ENCODE assay signal across 1 cellular context in the genomic region with DNA sequence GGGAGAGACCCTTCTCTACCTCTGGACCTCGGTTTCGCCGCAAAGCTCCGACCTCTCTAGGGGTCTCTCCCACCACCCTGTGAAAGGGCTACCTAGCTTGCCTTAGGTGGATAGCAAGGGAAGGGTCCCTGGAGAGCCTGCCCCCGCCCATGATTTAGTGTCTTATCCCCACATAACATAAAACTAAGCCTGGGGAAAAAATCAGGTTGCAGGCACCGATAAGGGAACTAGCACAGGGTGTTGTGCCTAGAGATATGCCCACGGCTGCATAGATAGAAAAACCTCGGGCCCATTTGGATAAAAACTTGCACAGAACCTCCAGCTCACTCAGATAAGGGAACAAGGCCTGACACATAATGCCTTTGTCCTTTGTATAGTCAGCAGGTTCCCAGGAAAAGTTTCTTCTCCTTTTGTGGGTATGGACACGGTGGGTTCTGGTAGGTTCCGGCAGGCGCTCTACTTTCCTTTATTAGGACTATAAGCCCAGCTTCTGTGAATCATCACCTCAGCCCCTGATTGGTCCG.
A peak's percentile ranks its signal among the peaks of the same experiment; 100 is the strongest.
TF ChIP-seq lines count a peak whose summit lies in the region.

No MANE protein-coding gene starts in this region.

TF ChIP-seq in K562, 482 proteins besides CTCF, POLR2A, EP300 and RAD21 (continued from another document and continues in another):
- TF ChIP-seq CHAMP1 (IDR thresholded peaks at IDR 0.05): peak; percentile 94
- TF ChIP-seq ZNF668 (CRISPR knock-in tag; IDR thresholded peaks at IDR 0.05): no peak
- TF ChIP-seq ZNF639 (CRISPR knock-in tag; conservative IDR thresholded peaks at IDR 0.05 in 1 of 2, IDR thresholded peaks at IDR 0.05 in 1 of 2): peak in 1 of 2 experiments; percentile 94; a peak in 2 of 4 replicates
- TF ChIP-seq, protein P1, sequence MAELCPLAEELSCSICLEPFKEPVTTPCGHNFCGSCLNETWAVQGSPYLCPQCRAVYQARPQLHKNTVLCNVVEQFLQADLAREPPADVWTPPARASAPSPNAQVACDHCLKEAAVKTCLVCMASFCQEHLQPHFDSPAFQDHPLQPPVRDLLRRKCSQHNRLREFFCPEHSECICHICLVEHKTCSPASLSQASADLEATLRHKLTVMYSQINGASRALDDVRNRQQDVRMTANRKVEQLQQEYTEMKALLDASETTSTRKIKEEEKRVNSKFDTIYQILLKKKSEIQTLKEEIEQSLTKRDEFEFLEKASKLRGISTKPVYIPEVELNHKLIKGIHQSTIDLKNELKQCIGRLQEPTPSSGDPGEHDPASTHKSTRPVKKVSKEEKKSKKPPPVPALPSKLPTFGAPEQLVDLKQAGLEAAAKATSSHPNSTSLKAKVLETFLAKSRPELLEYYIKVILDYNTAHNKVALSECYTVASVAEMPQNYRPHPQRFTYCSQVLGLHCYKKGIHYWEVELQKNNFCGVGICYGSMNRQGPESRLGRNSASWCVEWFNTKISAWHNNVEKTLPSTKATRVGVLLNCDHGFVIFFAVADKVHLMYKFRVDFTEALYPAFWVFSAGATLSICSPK (IDR thresholded peaks at IDR 0.05; ENCODE audit: borderline replicate concordance): no peak
- peak; percentile 98 for TF ChIP-seq KDM1A (IDR thresholded peaks at IDR 0.05)
- peak in 1 of 2 experiments; percentile 11; a peak in 2 of 4 replicates for TF ChIP-seq MLLT1 (IDR thresholded peaks at IDR 0.05)
- peak; percentile 96 for TF ChIP-seq PHB2 (IDR thresholded peaks at IDR 0.05; ENCODE audit: low read depth)
- TF ChIP-seq, protein P2, sequence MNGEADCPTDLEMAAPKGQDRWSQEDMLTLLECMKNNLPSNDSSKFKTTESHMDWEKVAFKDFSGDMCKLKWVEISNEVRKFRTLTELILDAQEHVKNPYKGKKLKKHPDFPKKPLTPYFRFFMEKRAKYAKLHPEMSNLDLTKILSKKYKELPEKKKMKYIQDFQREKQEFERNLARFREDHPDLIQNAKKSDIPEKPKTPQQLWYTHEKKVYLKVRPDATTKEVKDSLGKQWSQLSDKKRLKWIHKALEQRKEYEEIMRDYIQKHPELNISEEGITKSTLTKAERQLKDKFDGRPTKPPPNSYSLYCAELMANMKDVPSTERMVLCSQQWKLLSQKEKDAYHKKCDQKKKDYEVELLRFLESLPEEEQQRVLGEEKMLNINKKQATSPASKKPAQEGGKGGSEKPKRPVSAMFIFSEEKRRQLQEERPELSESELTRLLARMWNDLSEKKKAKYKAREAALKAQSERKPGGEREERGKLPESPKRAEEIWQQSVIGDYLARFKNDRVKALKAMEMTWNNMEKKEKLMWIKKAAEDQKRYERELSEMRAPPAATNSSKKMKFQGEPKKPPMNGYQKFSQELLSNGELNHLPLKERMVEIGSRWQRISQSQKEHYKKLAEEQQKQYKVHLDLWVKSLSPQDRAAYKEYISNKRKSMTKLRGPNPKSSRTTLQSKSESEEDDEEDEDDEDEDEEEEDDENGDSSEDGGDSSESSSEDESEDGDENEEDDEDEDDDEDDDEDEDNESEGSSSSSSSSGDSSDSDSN (IDR thresholded peaks at IDR 0.05; ENCODE audit: borderline replicate concordance in 1 of 2, low read depth in 2 of 2, low read length in 2 of 2): no peak
- TF ChIP-seq MYBL2 (IDR thresholded peaks at IDR 0.05; ENCODE audit: low read depth): no peak
- TF ChIP-seq MYBL2 (CRISPR knock-in tag; IDR thresholded peaks at IDR 0.05; ENCODE audit: borderline replicate concordance): no peak
- peak; percentile 55; the same call in 1 of the 2 replicates for TF ChIP-seq CREB3 (tag; conservative IDR thresholded peaks at IDR 0.05; ENCODE audit: low read depth)
- TF ChIP-seq PYGO2 (tag; IDR thresholded peaks at IDR 0.05): peak; percentile 86
- TF ChIP-seq RBFOX2 (IDR thresholded peaks at IDR 0.05; ENCODE audit: low read depth, low read length): no peak
- 0 out of 2 replicates have a peak, but pooled peaks have one; percentile 19 for TF ChIP-seq NR4A1 (CRISPR knock-in tag; IDR thresholded peaks at IDR 0.05)
- TF ChIP-seq NR4A1 (tag; IDR thresholded peaks at IDR 0.05): peak; percentile 90
- TF ChIP-seq TEAD1 (CRISPR knock-in tag; IDR thresholded peaks at IDR 0.05): peak in 1 of 2 experiments; percentile 72; a peak in 2 of 4 replicates
- no peak for TF ChIP-seq TFE3 (CRISPR knock-in tag; IDR thresholded peaks at IDR 0.05)
- no peak for TF ChIP-seq PHF20 (IDR thresholded peaks at IDR 0.05; ENCODE audit: partially characterized antibody)
- no peak for TF ChIP-seq RNF2 (IDR thresholded peaks at IDR 0.05)
- TF ChIP-seq TAF9B (IDR thresholded peaks at IDR 0.05; ENCODE audit: partially characterized antibody): peak; percentile 6
- no peak for TF ChIP-seq MCM3 (IDR thresholded peaks at IDR 0.05)
- TF ChIP-seq RBM25 (IDR thresholded peaks at IDR 0.05; ENCODE audit: low read depth, low read length, severe bottlenecking): peak; percentile 85
- no peak for TF ChIP-seq IRF1 (CRISPR knock-in tag; IDR thresholded peaks at IDR 0.05; ENCODE audit: borderline replicate concordance)
- TF ChIP-seq KLF1 (tag; IDR thresholded peaks at IDR 0.05): no peak
- TF ChIP-seq, protein P3, sequence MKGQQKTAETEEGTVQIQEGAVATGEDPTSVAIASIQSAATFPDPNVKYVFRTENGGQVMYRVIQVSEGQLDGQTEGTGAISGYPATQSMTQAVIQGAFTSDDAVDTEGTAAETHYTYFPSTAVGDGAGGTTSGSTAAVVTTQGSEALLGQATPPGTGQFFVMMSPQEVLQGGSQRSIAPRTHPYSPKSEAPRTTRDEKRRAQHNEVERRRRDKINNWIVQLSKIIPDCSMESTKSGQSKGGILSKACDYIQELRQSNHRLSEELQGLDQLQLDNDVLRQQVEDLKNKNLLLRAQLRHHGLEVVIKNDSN (CRISPR knock-in tag; IDR thresholded peaks at IDR 0.05): no peak
- no peak for TF ChIP-seq ZKSCAN3 (CRISPR knock-in tag; IDR thresholded peaks at IDR 0.05)
- no peak for TF ChIP-seq GTF2E2 (tag; IDR thresholded peaks at IDR 0.05)
- TF ChIP-seq NFRKB (IDR thresholded peaks at IDR 0.05; ENCODE audit: low read depth): no peak
- TF ChIP-seq, protein P4, sequence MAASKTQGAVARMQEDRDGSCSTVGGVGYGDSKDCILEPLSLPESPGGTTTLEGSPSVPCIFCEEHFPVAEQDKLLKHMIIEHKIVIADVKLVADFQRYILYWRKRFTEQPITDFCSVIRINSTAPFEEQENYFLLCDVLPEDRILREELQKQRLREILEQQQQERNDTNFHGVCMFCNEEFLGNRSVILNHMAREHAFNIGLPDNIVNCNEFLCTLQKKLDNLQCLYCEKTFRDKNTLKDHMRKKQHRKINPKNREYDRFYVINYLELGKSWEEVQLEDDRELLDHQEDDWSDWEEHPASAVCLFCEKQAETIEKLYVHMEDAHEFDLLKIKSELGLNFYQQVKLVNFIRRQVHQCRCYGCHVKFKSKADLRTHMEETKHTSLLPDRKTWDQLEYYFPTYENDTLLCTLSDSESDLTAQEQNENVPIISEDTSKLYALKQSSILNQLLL (CRISPR knock-in tag; IDR thresholded peaks at IDR 0.05; ENCODE audit: borderline replicate concordance): no peak
- TF ChIP-seq NRF1 (conservative IDR thresholded peaks at IDR 0.05 in 1 of 2, IDR thresholded peaks at IDR 0.05 in 1 of 2): no peak
- TF ChIP-seq KDM5B (IDR thresholded peaks at IDR 0.05; ENCODE audit: insufficient replicate concordance, low read depth, low read length): no peak
- TF ChIP-seq FOXK1 (CRISPR knock-in tag; IDR thresholded peaks at IDR 0.05; ENCODE audit: borderline replicate concordance): no peak
- no peak for TF ChIP-seq HDGF (IDR thresholded peaks at IDR 0.05)
- TF ChIP-seq ATF2 (CRISPR knock-in tag; IDR thresholded peaks at IDR 0.05): no peak
- TF ChIP-seq ZNF347 (CRISPR knock-in tag; IDR thresholded peaks at IDR 0.05; ENCODE audit: low read depth): no peak
